In genomic region chr19:4084547-4084877, GRCh38 we compare ENCODE assay signal across 14 cellular contexts. TPM values are rescaled to one million over a fixed set of nuclear protein-coding genes. Genes with fewer than 3 reads are reported as not detected.
DNase-seq lines count a peak whose midpoint lies in the region; ATAC-seq and TF ChIP-seq lines count a peak whose summit lies in the region.
"Had no signal": no experiment of that assay in that cellular context is flagged by ENCODE, and none has a peak within 500 bp of the region (broad histone marks: within the 10 kb centered on the region; RNA-seq: fewer than 3 reads in every experiment).

No MANE protein-coding gene starts in this region.

- H3K4me1 Mint-ChIP-seq in central memory CD8-positive, alpha-beta T cell = peaks cover 40% of the 10 kb centered on the region

- DNase-seq in Daoy (ENCODE audit: low read depth) (peak; percentile 9), neuronal stem cell (ENCODE audit: low spot score) (no peak), HuH-7 (ENCODE audit: low spot score) (no peak), aorta (no peak), body of pancreas (no peak)
- DNase-seq in central memory CD8-positive, alpha-beta T cell (ENCODE audit: low spot score in 2 of 2) = no peak
- DNase-seq: activated CD4-positive, CD25-positive, alpha-beta regulatory T cell; NCI-H1105 treated with DMSO at 0.1 percent for 48 hours; NCI-H526 treated with DMSO at 0.1 percent for 48 hours; stimulated activated CD4-positive, alpha-beta T cell treated with anti-CD3 and anti-CD28 coated beads, Interleukin-1b, Interleukin-23, amount 100 ng/mL, for 48 hours had no signal

- peak overlapping the region in 10 of 11 experiments; percentile 65 to 85 (median 80); a peak in 18 of 22 replicates for H3K27ac ChIP-seq in BLaER1 treated with 17β-estradiol and CSF1 and Interleukin-3, amounts not matched to agents 10 nM and 100 nM
- H3K27ac ChIP-seq in neuronal stem cell (replicated peaks; ENCODE audit: low read length) (no peak overlapping the region), aorta (ENCODE audit: low read depth in 1 of 2, low read length in 2 of 2) (no peak overlapping the region), body of pancreas (no peak overlapping the region)
- H3K27ac ChIP-seq: ovary had no signal

- H3K4me2 ChIP-seq in BLaER1 treated with 17β-estradiol and CSF1 and Interleukin-3, amounts not matched to agents 10 nM and 100 nM = peak overlapping the region; percentile 88 to 98 (median 93)
- no peak overlapping the region for H3K4me2 ChIP-seq in neuronal stem cell (ENCODE audit: insufficient read depth, low read length, poor library complexity, severe bottlenecking)

- no peak overlapping the region for H4K91ac ChIP-seq in neuronal stem cell (ENCODE audit: low read depth, low read length, poor library complexity)

- no peaks in the 10 kb centered on the region for H3K79me1 ChIP-seq in neuronal stem cell (ENCODE audit: low read depth, low read length)

- peak overlapping the region; percentile 66 for H2AK5ac ChIP-seq in neuronal stem cell (ENCODE audit: low read depth, low read length)

- H3K9ac ChIP-seq in BLaER1 treated with 17β-estradiol and CSF1 and Interleukin-3, amounts not matched to agents 10 nM and 100 nM = peak overlapping the region; percentile 57 to 78 (median 73); a peak in 17 of 22 replicates
- no peak overlapping the region for H3K9ac ChIP-seq in neuronal stem cell (ENCODE audit: low read depth, low read length, poor library complexity)

- H3K14ac ChIP-seq in neuronal stem cell (ENCODE audit: low read length) = no peak overlapping the region

- TF ChIP-seq CTCF in body of pancreas (IDR thresholded peaks at IDR 0.05) = no peak

- peak overlapping the region; percentile 74 for H2AFZ ChIP-seq in neuronal stem cell (ENCODE audit: low read length)

- no peaks in the 10 kb centered on the region for H3K9me3 Mint-ChIP-seq in central memory CD8-positive, alpha-beta T cell

- H2BK5ac ChIP-seq in neuronal stem cell (ENCODE audit: low read length) = no peak overlapping the region

- ATAC-seq in central memory CD8-positive, alpha-beta T cell (replicated peaks; ENCODE audit: extremely low read depth, poor library complexity, severe bottlenecking) = no peak
- ATAC-seq in aorta (ENCODE audit: low FRiP score) (no peak), GM19395 (IDR thresholded peaks at IDR 0.05; ENCODE audit: unreplicated experiment) (no peak), body of pancreas (no peak)

- no CpG with 5 or more reads among the region's 8 CpGs for WGBS in neuronal stem cell (ENCODE audit: extremely low coverage in 2 of 2, insufficient read length in 2 of 2, insufficient replicate concordance in 1 of 2), 2 donors
- WGBS in aorta, 2 donors = 55 to 62% methylated on average over 8 of the region's 8 CpGs
- WGBS in body of pancreas, 2 donors = 44 to 60% methylated on average over 3 to 5 of the region's 8 CpGs

- TF ChIP-seq POLR2A in body of pancreas (IDR thresholded peaks at IDR 0.05) = no peak

- peaks cover 53 to 91% (median 83%) of the 10 kb centered on the region in 10 experiments for H3K4me1 ChIP-seq in BLaER1 treated with 17β-estradiol and CSF1 and Interleukin-3, amounts not matched to agents 10 nM and 100 nM
- no peaks in the 10 kb centered on the region for H3K4me1 ChIP-seq in neuronal stem cell (ENCODE audit: control insufficient read depth in 2 of 2, insufficient read depth in 1 of 2, low read depth in 1 of 2, low read length in 2 of 2)
- H3K4me1 ChIP-seq in aorta (ENCODE audit: control insufficient read depth in 1 of 2, insufficient read depth in 2 of 2, low read length in 2 of 2) = no peaks in the 10 kb centered on the region
- no peaks in the 10 kb centered on the region for H3K4me1 ChIP-seq in body of pancreas
- H3K4me1 ChIP-seq: adrenal gland had no signal

- H3K9me3 ChIP-seq in BLaER1 treated with 17β-estradiol and CSF1 and Interleukin-3, amounts not matched to agents 10 nM and 100 nM (replicated peaks in 1 of 11) = no peaks in the 10 kb centered on the region
- no peaks in the 10 kb centered on the region for H3K9me3 ChIP-seq in neuronal stem cell (replicated peaks in 1 of 2; ENCODE audit: control insufficient read depth in 2 of 2, insufficient read depth in 1 of 2, low read depth in 1 of 2, low read length in 2 of 2)
- H3K9me3 ChIP-seq in aorta (ENCODE audit: control insufficient read depth, low read length) = no peaks in the 10 kb centered on the region
- H3K9me3 ChIP-seq in body of pancreas = no peaks in the 10 kb centered on the region
- H3K9me3 ChIP-seq: adrenal gland, ovary had no signal

- H3K36me3 ChIP-seq in BLaER1 treated with 17β-estradiol and CSF1 and Interleukin-3, amounts not matched to agents 10 nM and 100 nM = peaks cover 0 to 6% (median 0%) of the 10 kb centered on the region in 11 experiments; a peak in 4 of 22 replicates
- peaks cover 2 to 7% of the 10 kb centered on the region in 2 donors for H3K36me3 ChIP-seq in neuronal stem cell (replicated peaks in 1 of 2; ENCODE audit: control insufficient read depth in 2 of 2, insufficient read depth in 2 of 2, low read length in 2 of 2)
- H3K36me3 ChIP-seq in aorta (ENCODE audit: control insufficient read depth in 1 of 2, insufficient read depth in 2 of 2, low read length in 1 of 2) = no peaks in the 10 kb centered on the region
- no peaks in the 10 kb centered on the region for H3K36me3 ChIP-seq in body of pancreas (replicated peaks in 1 of 2; ENCODE audit: insufficient read depth in 1 of 2, low read depth in 2 of 2)
- H3K36me3 ChIP-seq: ovary had no signal

- H3K23ac ChIP-seq in neuronal stem cell (ENCODE audit: low read depth, low read length, poor library complexity) = peak overlapping the region; percentile 34

- peak overlapping the region; percentile 65 for H3K18ac ChIP-seq in neuronal stem cell (ENCODE audit: low read length)

- no peaks in the 10 kb centered on the region for H3K27me3 Mint-ChIP-seq in central memory CD8-positive, alpha-beta T cell

- H3K27me3 ChIP-seq in BLaER1 treated with 17β-estradiol and CSF1 and Interleukin-3, amounts not matched to agents 10 nM and 100 nM = no peaks in the 10 kb centered on the region
- H3K27me3 ChIP-seq in neuronal stem cell (ENCODE audit: control insufficient read depth in 3 of 3, insufficient read depth in 3 of 3, low read depth in 1 of 3, low read length in 3 of 3) = no peaks in the 10 kb centered on the region
- no peaks in the 10 kb centered on the region for H3K27me3 ChIP-seq in aorta (ENCODE audit: control insufficient read depth in 1 of 2, insufficient read depth in 2 of 2, low read length in 1 of 2)
- H3K27me3 ChIP-seq in body of pancreas = no peaks in the 10 kb centered on the region
- H3K27me3 ChIP-seq: adrenal gland, ovary had no signal

- H3K4me3 Mint-ChIP-seq in central memory CD8-positive, alpha-beta T cell = peak overlapping the region; percentile 66

- no peak overlapping the region for H3K4ac ChIP-seq in neuronal stem cell (ENCODE audit: low read length)

- intact Hi-C loops in aorta (cut with DNase I) (no loop called here), body of pancreas (cut with DNase I) (no loop called here)

- peaks cover 0 to 4% (median 0%) of the 10 kb centered on the region in 11 experiments; a peak in 1 of 22 replicates for H4K20me1 ChIP-seq in BLaER1 treated with 17β-estradiol and CSF1 and Interleukin-3, amounts not matched to agents 10 nM and 100 nM

- peak overlapping the region in 7 of 10 experiments; percentile 45 to 67 (median 54); a peak in 11 of 20 replicates for H3K4me3 ChIP-seq in BLaER1 treated with 17β-estradiol and CSF1 and Interleukin-3, amounts not matched to agents 10 nM and 100 nM
- H3K4me3 ChIP-seq in neuronal stem cell (ENCODE audit: low read length in 2 of 2) (no peak overlapping the region), aorta (ENCODE audit: low read length in 2 of 2) (no peak overlapping the region), body of pancreas (no peak overlapping the region)
- H3K4me3 ChIP-seq: ovary had no signal

- H3K36me3 Mint-ChIP-seq in central memory CD8-positive, alpha-beta T cell (ENCODE audit: insufficient read depth) = peaks cover 7% of the 10 kb centered on the region

- H4K8ac ChIP-seq in neuronal stem cell (ENCODE audit: low read depth, low read length) = no peak overlapping the region

- H3K27ac Mint-ChIP-seq in central memory CD8-positive, alpha-beta T cell (ENCODE audit: low read depth) = peak overlapping the region; percentile 87

- no peak overlapping the region for H2BK12ac ChIP-seq in neuronal stem cell (ENCODE audit: low read length)

- peak overlapping the region; percentile 37 for H2BK15ac ChIP-seq in neuronal stem cell (ENCODE audit: low read length)

- H2BK120ac ChIP-seq in neuronal stem cell (ENCODE audit: low read depth, low read length) = no peak overlapping the region

RNA-seq across cellular contexts. Expression of gene ZBTB7A, which starts 17.8 kb away (rescaled TPM):
- 7.9 and 14.8 TPM in 2 replicates for total RNA-seq in Daoy (2014; rRNA removed; shearing (Covaris generic))
- polyA plus RNA-seq in neuronal stem cell (2013, experiment 1 of 2) = 9.3 TPM
- 10.2 TPM for polyA plus RNA-seq in neuronal stem cell (2013, experiment 2 of 2)
- 10 to 100 TPM; 50.4 to 53.9 TPM for total RNA-seq in aorta
- polyA plus RNA-seq in aorta = 10 to 100 TPM in 1 of 2 donors, 1 to 10 TPM in 1; 7.8 to 14.5 TPM
- total RNA-seq in body of pancreas = 10 to 100 TPM; 30.9 to 31.3 TPM

RNA-seq across cellular contexts. Expression of gene MAP2K2, which starts 39.4 kb away (rescaled TPM):
- 138 and 183 TPM in 2 replicates for total RNA-seq in Daoy (2014; rRNA removed; shearing (Covaris generic))
- 165 TPM for polyA plus RNA-seq in neuronal stem cell (2013, experiment 1 of 2)
- polyA plus RNA-seq in neuronal stem cell (2013, experiment 2 of 2) = 164 TPM
- total RNA-seq in aorta = 10 to 100 TPM; 80.8 to 97.8 TPM
- 100 to 1,000 TPM in 1 of 2 donors, 10 to 100 TPM in 1; 82.4 to 230 TPM for polyA plus RNA-seq in aorta
- 10 to 100 TPM; 56.8 to 92.0 TPM for total RNA-seq in body of pancreas

Comparison
In these comparisons a context has a peak if more than half of its experiments do, and no peak if none do; other contexts are left out.
1. H3K27ac ChIP-seq: peak in BLaER1 treated with 17β-estradiol and CSF1 and Interleukin-3, amounts not matched to agents 10 nM and 100 nM (10 of 11); none in neuronal stem cell (single experiment), aorta (0 of 2) and body of pancreas (0 of 4).
2. H3K4me3 ChIP-seq: peak in BLaER1 treated with 17β-estradiol and CSF1 and Interleukin-3, amounts not matched to agents 10 nM and 100 nM (7 of 10); none in neuronal stem cell (0 of 2), aorta (0 of 2) and body of pancreas (0 of 2).